Comparison of ENCODE assay signal across 8 cellular contexts in the genomic region with DNA sequence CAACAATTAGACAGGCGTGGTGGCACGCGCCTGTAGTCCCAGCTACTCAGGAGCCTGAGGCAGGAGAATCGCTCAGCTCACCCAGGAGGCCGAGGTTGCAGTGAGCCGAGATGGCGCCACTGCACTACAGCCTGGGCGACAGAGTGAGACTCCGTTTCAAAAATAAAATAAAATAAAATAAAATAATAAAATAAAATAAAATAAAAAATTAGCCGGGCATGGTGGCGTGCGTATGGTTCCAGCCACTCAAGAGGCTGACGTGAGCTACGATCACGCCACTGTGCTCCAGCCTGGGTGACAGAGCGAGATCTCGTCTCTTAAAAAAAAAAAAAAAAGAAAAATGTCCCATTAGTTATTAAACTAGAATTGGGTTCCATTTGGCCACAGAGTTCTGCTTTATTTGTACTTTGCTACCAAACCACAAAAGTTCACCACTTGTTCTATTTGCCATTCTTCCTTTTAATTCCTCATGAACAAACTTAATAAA. TPM values are rescaled to one million over a fixed set of nuclear protein-coding genes. Genes with fewer than 3 reads are reported as not detected.
DNase-seq lines count a peak whose midpoint lies in the region; ATAC-seq and TF ChIP-seq lines count a peak whose summit lies in the region.

No MANE protein-coding gene starts in this region.

- WGBS in mesenchymal stem cell, result 95% methylated on average over 11 of the region's 17 CpGs

- peak overlapping the region; percentile 93 for H3K27ac ChIP-seq in left ventricle myocardium inferior (replicated peaks)
- H3K27ac ChIP-seq in mesenchymal stem cell (ENCODE audit: low read length, poor library complexity, severe bottlenecking), result no peak overlapping the region
- peak overlapping the region; percentile 93 for H3K27ac ChIP-seq in upper lobe of right lung

- H2BK5ac ChIP-seq in mesenchymal stem cell (ENCODE audit: low read depth, low read length, poor library complexity, severe bottlenecking), result no peak overlapping the region

- no peaks in the 10 kb centered on the region for H3K9me3 ChIP-seq in left ventricle myocardium inferior (replicated peaks)
- H3K9me3 ChIP-seq in mesenchymal stem cell (ENCODE audit: control insufficient read depth, low read length), result no peaks in the 10 kb centered on the region
- no peaks in the 10 kb centered on the region for H3K9me3 ChIP-seq in upper lobe of right lung

- H3K36me3 ChIP-seq in left ventricle myocardium inferior, result no peaks in the 10 kb centered on the region
- H3K36me3 ChIP-seq in mesenchymal stem cell (ENCODE audit: control insufficient read depth in 1 of 2, insufficient read depth in 2 of 2, low read depth in 1 of 2, low read length in 2 of 2), result no peaks in the 10 kb centered on the region
- no peaks in the 10 kb centered on the region for H3K36me3 ChIP-seq in upper lobe of right lung

- intact Hi-C loops in left ventricle myocardium inferior (cut with micrococcal nuclease), result no loop called here
- intact Hi-C loops in left cardiac atrium (cut with DNase I), result no loop called here
- intact Hi-C loops in upper lobe of right lung (cut with DNase I), result no loop called here

- H3K9ac ChIP-seq in mesenchymal stem cell (ENCODE audit: low read length), result peak overlapping the region; percentile 89

- DNase-seq in left ventricle myocardium inferior, result no peak
- no peak for DNase-seq in left cardiac atrium
- DNase-seq in astrocyte of the spinal cord (ENCODE audit: low read depth, low spot score), result no peak
- no peak for DNase-seq in mesenchymal stem cell
- peak; percentile 68 for DNase-seq in upper lobe of right lung

- H3K4me3 ChIP-seq in left ventricle myocardium inferior (peak overlapping the region; percentile 98), astrocyte of the spinal cord (ENCODE audit: low read depth, low read length) (peak overlapping the region; percentile 68), mesenchymal stem cell (ENCODE audit: insufficient read depth in 1 of 2, low read depth in 1 of 2, low read length in 2 of 2) (peak overlapping the region; percentile 77 to 98), upper lobe of right lung (peak overlapping the region; percentile 83)

- no peak overlapping the region for H2AFZ ChIP-seq in mesenchymal stem cell (ENCODE audit: low read depth, low read length)

- H3K27me3 ChIP-seq in left ventricle myocardium inferior (ENCODE audit: low read depth) (no peaks in the 10 kb centered on the region), mesenchymal stem cell (ENCODE audit: control insufficient read depth in 1 of 2, insufficient read depth in 1 of 2, low read length in 2 of 2) (no peaks in the 10 kb centered on the region), upper lobe of right lung (no peaks in the 10 kb centered on the region)

- H3K4ac ChIP-seq in mesenchymal stem cell (ENCODE audit: low read depth in 1 of 2, low read length in 2 of 2), result no peak overlapping the region

- no peak overlapping the region for H2BK12ac ChIP-seq in mesenchymal stem cell (ENCODE audit: low read length in 2 of 2)

- no peak overlapping the region for H2BK120ac ChIP-seq in mesenchymal stem cell (ENCODE audit: low read depth, low read length)

- H2AK5ac ChIP-seq in mesenchymal stem cell (ENCODE audit: low read length, severe bottlenecking), result no peak overlapping the region

- in situ Hi-C loops in astrocyte of the spinal cord (cut with HindIII; ENCODE audit: low sequenced_read_pairs), result no loop called here

- no peak overlapping the region for H3K18ac ChIP-seq in mesenchymal stem cell (ENCODE audit: low read depth in 1 of 2, low read length in 2 of 2)

- ATAC-seq in left cardiac atrium (no peak), upper lobe of right lung (no peak), GM18861 (IDR thresholded peaks at IDR 0.05; ENCODE audit: unreplicated experiment) (no peak), GM19455 (IDR thresholded peaks at IDR 0.05; ENCODE audit: unreplicated experiment) (no peak), HG03175 (IDR thresholded peaks at IDR 0.05; ENCODE audit: unreplicated experiment) (no peak)

- TF ChIP-seq CTCF in left ventricle myocardium inferior (IDR thresholded peaks at IDR 0.05; ENCODE audit: borderline replicate concordance) (no peak), astrocyte of the spinal cord (IDR thresholded peaks at IDR 0.05; ENCODE audit: low read depth, low read length) (no peak), upper lobe of right lung (IDR thresholded peaks at IDR 0.05) (no peak)

- peak overlapping the region; percentile 90 for H3K4me2 ChIP-seq in mesenchymal stem cell (ENCODE audit: low read length, poor library complexity, severe bottlenecking)

- H4K8ac ChIP-seq in mesenchymal stem cell (ENCODE audit: low read length), result no peak overlapping the region

- H3K4me1 ChIP-seq in left ventricle myocardium inferior (peaks cover 50% of the 10 kb centered on the region), mesenchymal stem cell (ENCODE audit: control insufficient read depth, insufficient read depth, low read depth, low read length) (peaks cover 6% of the 10 kb centered on the region), upper lobe of right lung (peaks cover 24% of the 10 kb centered on the region)

- no peak overlapping the region for H3K14ac ChIP-seq in mesenchymal stem cell (ENCODE audit: low read length in 2 of 2)

- H4K91ac ChIP-seq in mesenchymal stem cell (ENCODE audit: low read length), result no peak overlapping the region

- peaks cover 3% of the 10 kb centered on the region for H3K79me1 ChIP-seq in mesenchymal stem cell (replicated peaks; ENCODE audit: low read length, poor library complexity, severe bottlenecking)

- no peak overlapping the region for H3K23ac ChIP-seq in mesenchymal stem cell (ENCODE audit: low read length in 2 of 2)

- peak overlapping the region; percentile 52 for H2BK15ac ChIP-seq in mesenchymal stem cell (ENCODE audit: low read depth, poor library complexity, severe bottlenecking)

RNA-seq across cellular contexts. Expression of a gene that starts 1.2 kb away (rescaled TPM):
- total RNA-seq in left ventricle myocardium inferior (28.9 TPM), left cardiac atrium (10 to 100 TPM; 33.9 to 45.3 TPM), upper lobe of right lung (103 TPM)
- 15.0 TPM for polyA plus RNA-seq in mesenchymal stem cell (2013, experiment 1 of 2)
- polyA plus RNA-seq in mesenchymal stem cell (2013, experiment 2 of 2), result 14.3 TPM

RNA-seq across cellular contexts. Expression of a gene that starts 59.7 kb away (rescaled TPM):
- 19.4 TPM for total RNA-seq in left ventricle myocardium inferior
- 10 to 100 TPM; 28.1 to 48.1 TPM for total RNA-seq in left cardiac atrium
- polyA plus RNA-seq in mesenchymal stem cell (2013, experiment 1 of 2), result 31.5 TPM
- polyA plus RNA-seq in mesenchymal stem cell (2013, experiment 2 of 2), result 30.8 TPM
- 69.6 TPM for total RNA-seq in upper lobe of right lung
